In genomic region chr22:37370306-37370979, GRCh38 we compare ENCODE assay signal across 14 cellular contexts. TPM values are rescaled to one million over a fixed set of nuclear protein-coding genes. Genes with fewer than 3 reads are reported as not detected.
DNase-seq lines count a peak whose midpoint lies in the region; ATAC-seq and TF ChIP-seq lines count a peak whose summit lies in the region.
"Had no signal": no experiment of that assay in that cellular context is flagged by ENCODE, and none has a peak within 500 bp of the region (broad histone marks: within the 10 kb centered on the region; RNA-seq: fewer than 3 reads in every experiment).

No MANE protein-coding gene starts in this region.

- H3K9me3 ChIP-seq in upper lobe of right lung = no peaks in the 10 kb centered on the region
- H3K9me3 ChIP-seq: A549, neutrophil had no signal

- H3K27ac ChIP-seq in upper lobe of right lung = no peak overlapping the region
- H3K27ac ChIP-seq: A549, neutrophil, SK-N-MC had no signal

- peak; percentile 59 for ATAC-seq in left colon
- peak; percentile 74 for ATAC-seq in upper lobe of right lung
- ATAC-seq: A549 had no signal

- H3K27me3 ChIP-seq in upper lobe of right lung = peaks cover 3% of the 10 kb centered on the region

- peaks cover 2% of the 10 kb centered on the region for H3K4me1 ChIP-seq in upper lobe of right lung
- H3K4me1 ChIP-seq: A549 had no signal

- H3K4me3 ChIP-seq in upper lobe of right lung = no peak overlapping the region
- H3K4me3 ChIP-seq: A549, SK-N-MC had no signal

- H3K36me3 ChIP-seq in upper lobe of right lung = no peaks in the 10 kb centered on the region
- H3K36me3 ChIP-seq: neutrophil had no signal

- peak; percentile 16 to 45 for DNase-seq in NOMO-1 (lab: John Stamatoyannopoulos, UW; ENCODE audit: unreplicated experiment in 2 of 2)
- DNase-seq in NOMO-1 treated with dmso at 0.1 percent for 144 hours (lab: John Stamatoyannopoulos, UW; ENCODE audit: unreplicated experiment) = no peak
- DNase-seq in RPMI8226 = peak; percentile 96
- peak; percentile 22 to 33 for DNase-seq in left colon
- DNase-seq in upper lobe of right lung = peak; percentile 74
- DNase-seq in anterior cingulate cortex (lab: John Stamatoyannopoulos, UW) = no peak
- DNase-seq in effector CD4-positive, alpha-beta T cell = no peak
- no peak for DNase-seq in NCI-H82 (lab: John Stamatoyannopoulos, UW)
- DNase-seq: activated CD4-positive, alpha-beta T cell treated with anti-CD3 and anti-CD28 coated beads, Interleukin-2, amount 10 ng/mL, durations not matched to agents 24 days and 14 days; activated naive CD4-positive, alpha-beta T cell treated with anti-CD3 and anti-CD28 coated beads, Interleukin-2, amount 10 ng/mL, durations not matched to agents 7 days and 5 days; stimulated activated naive CD4-positive, alpha-beta T cell treated with Interleukin-2 at 50 U/mL for 16 hours had no signal

- intact Hi-C loops in left colon (cut with DNase I, micrococcal nuclease) (no loop called here), upper lobe of right lung (cut with DNase I) (no loop called here)

- TF ChIP-seq CTCF in upper lobe of right lung (IDR thresholded peaks at IDR 0.05) = no peak

RNA-seq across cellular contexts. Expression of gene ELFN2, which starts 56.8 kb away (rescaled TPM):
- total RNA-seq in left colon = under 1 TPM in 1 of 2 donors, not detected in 1; 0.20 TPM
- 0.72 TPM for total RNA-seq in upper lobe of right lung

Comparison
In these comparisons a context has a peak if more than half of its experiments do, and no peak if none do; other contexts are left out.
1. DNase-seq: peak in NOMO-1 (2 of 2), RPMI8226 (single experiment), left colon (2 of 2) and upper lobe of right lung (single experiment); none in NOMO-1 treated with dmso at 0.1 percent for 144 hours (single experiment), anterior cingulate cortex (0 of 58), effector CD4-positive, alpha-beta T cell (single experiment) and NCI-H82 (single experiment).